In genomic region chr7:151057038-151057736, GRCh38 we compare ENCODE assay signal across 8 cellular contexts. TPM values are rescaled to one million over a fixed set of nuclear protein-coding genes. Genes with fewer than 3 reads are reported as not detected.
DNase-seq lines count a peak whose midpoint lies in the region; ATAC-seq and TF ChIP-seq lines count a peak whose summit lies in the region.

No MANE protein-coding gene starts in this region.

- H3K9me2 ChIP-seq in OCI-LY1 (ENCODE audit: low read depth, low read length), result no peaks in the 10 kb centered on the region

- intact Hi-C loops in activated CD4-positive, alpha-beta T cell treated with anti-CD3 and anti-CD28 coated beads for 36 hours (cut with DNase I, micrococcal nuclease), result loop anchor here (5.0 kb wide), 3 partner anchors 45 to 1930 kb away; partner anchors contain the start of genes ZNF425 (in 1 of the 2) and ZNF775 (in 1 of the 2)
- intact Hi-C loops in ovary (cut with DNase I), result no loop called here

- H3F3A ChIP-seq in OCI-LY1 (ENCODE audit: insufficient read depth, low read length), result 0 out of 2 replicates have a peak, but pooled peaks cover 7% of the 10 kb centered on the region

- no peaks in the 10 kb centered on the region for H4K20me1 ChIP-seq in OCI-LY1 (ENCODE audit: insufficient read depth, low read length)

- no peak overlapping the region for H2AFZ ChIP-seq in OCI-LY1 (ENCODE audit: low read length)

- no peaks in the 10 kb centered on the region for H3K27me3 Mint-ChIP-seq in activated CD4-positive, alpha-beta T cell treated with anti-CD3 and anti-CD28 coated beads for 36 hours

- peaks cover 2% of the 10 kb centered on the region for H3K36me3 Mint-ChIP-seq in activated CD4-positive, alpha-beta T cell treated with anti-CD3 and anti-CD28 coated beads for 36 hours (ENCODE audit: low read depth)

- peak overlapping the region; percentile 90 for H3K4me3 ChIP-seq in OCI-LY1 (ENCODE audit: low read depth, low read length, poor library complexity, severe bottlenecking)
- peak overlapping the region; percentile 96 for H3K4me3 ChIP-seq in epithelial cell of esophagus (ENCODE audit: low read length)
- peak overlapping the region; percentile 81 for H3K4me3 ChIP-seq in ovary

- no peaks in the 10 kb centered on the region; the same call in 1 of the 2 replicates for H3K27me3 ChIP-seq in OCI-LY1 (ENCODE audit: insufficient read depth, low read length)
- H3K27me3 ChIP-seq in ovary, result no peaks in the 10 kb centered on the region

- ATAC-seq in activated CD4-positive, alpha-beta T cell treated with anti-CD3 and anti-CD28 coated beads for 36 hours, result peak; percentile 3
- ATAC-seq in HG02763 (IDR thresholded peaks at IDR 0.05; ENCODE audit: unreplicated experiment), result peak; percentile 2

- CTCF ChIA-PET in activated CD4-positive, alpha-beta T cell treated with anti-CD3 and anti-CD28 coated beads for 36 hours (lab: Charles Lee), result no interaction called here

- peak overlapping the region; percentile 81 for H3K4me3 Mint-ChIP-seq in activated CD4-positive, alpha-beta T cell treated with anti-CD3 and anti-CD28 coated beads for 36 hours

- H3K9me3 ChIP-seq in OCI-LY1 (ENCODE audit: low read length), result no peaks in the 10 kb centered on the region
- no peaks in the 10 kb centered on the region for H3K9me3 ChIP-seq in ovary

- 3 to 4% (median 4%) methylated on average over 26 of the region's 26 CpGs for WGBS in ovary, 3 donors

- no peak for TF ChIP-seq CTCF in OCI-LY1 (IDR thresholded peaks at IDR 0.05; ENCODE audit: low read length)
- no peak for TF ChIP-seq CTCF in epithelial cell of esophagus (IDR thresholded peaks at IDR 0.05; ENCODE audit: insufficient read depth, low read depth, low read length, missing control alignments)
- TF ChIP-seq CTCF in ovary (IDR thresholded peaks at IDR 0.05), result no peak

- peaks cover 41% of the 10 kb centered on the region for H3K4me1 ChIP-seq in OCI-LY1 (ENCODE audit: insufficient read depth, low read length, severe bottlenecking)
- peaks cover 20% of the 10 kb centered on the region for H3K4me1 ChIP-seq in ovary (ENCODE audit: insufficient read depth)

- H3K27ac ChIP-seq in OCI-LY1 (ENCODE audit: low read depth, low read length, poor library complexity, severe bottlenecking) (no peak overlapping the region), ovary (no peak overlapping the region)

- peaks cover 33% of the 10 kb centered on the region for H3K4me1 Mint-ChIP-seq in activated CD4-positive, alpha-beta T cell treated with anti-CD3 and anti-CD28 coated beads for 36 hours

- H3K9me3 Mint-ChIP-seq in activated CD4-positive, alpha-beta T cell treated with anti-CD3 and anti-CD28 coated beads for 36 hours (ENCODE audit: low read depth), result no peaks in the 10 kb centered on the region

- peak overlapping the region; percentile 66 for H3K27ac Mint-ChIP-seq in activated CD4-positive, alpha-beta T cell treated with anti-CD3 and anti-CD28 coated beads for 36 hours

- no peaks in the 10 kb centered on the region; the same call in 1 of the 2 replicates for H3K79me2 ChIP-seq in OCI-LY1 (ENCODE audit: insufficient read depth, low read length)

- peak overlapping the region; percentile 74 for H3K4me2 ChIP-seq in OCI-LY1 (ENCODE audit: low read length)

- H3K9ac ChIP-seq in OCI-LY1 (ENCODE audit: low read length), result peak overlapping the region; percentile 63

- H3K36me3 ChIP-seq in OCI-LY1 (ENCODE audit: insufficient read depth, low read length), result peaks cover 3% of the 10 kb centered on the region; the same call in 1 of the 2 replicates
- H3K36me3 ChIP-seq in ovary, result no peaks in the 10 kb centered on the region

- DNase-seq in activated CD4-positive, alpha-beta T cell treated with anti-CD3 and anti-CD28 coated beads for 36 hours, result no peak
- DNase-seq in activated CD4-positive, alpha-beta T cell treated with anti-CD3 and anti-CD28 coated beads for 4 hours, result no peak
- peak; percentile 25 for DNase-seq in epithelial cell of esophagus (ENCODE audit: low read depth)
- DNase-seq in ovary, result no peak
- DNase-seq in inferior parietal cortex (ENCODE audit: extremely low spot score), result no peak
- no peak for DNase-seq in cerebellar cortex (ENCODE audit: low spot score)

- POLR2A ChIA-PET in activated CD4-positive, alpha-beta T cell treated with anti-CD3 and anti-CD28 coated beads for 36 hours (lab: Charles Lee), result no interaction called here

- TF ChIP-seq EP300 in ovary (IDR thresholded peaks at IDR 0.05), result no peak

- TF ChIP-seq POLR2A in ovary (IDR thresholded peaks at IDR 0.05), result no peak

RNA-seq across cellular contexts. Expression of gene CDK5, which starts 0.5 kb away (rescaled TPM):
- 10 to 100 TPM; 12.5 to 16.7 TPM for total RNA-seq in activated CD4-positive, alpha-beta T cell treated with anti-CD3 and anti-CD28 coated beads for 36 hours
- total RNA-seq in ovary, result 1 to 10 TPM; 2.7 to 5.9 (median 4.1) TPM
- polyA plus RNA-seq in ovary, result 1 to 10 TPM; 3.8 to 9.4 TPM

RNA-seq across cellular contexts. Expression of gene SLC4A2, which starts 2.2 kb away (rescaled TPM):
- 10 to 100 TPM; 58.7 to 85.0 TPM for total RNA-seq in activated CD4-positive, alpha-beta T cell treated with anti-CD3 and anti-CD28 coated beads for 36 hours
- 100 to 1,000 TPM in 4 of 7 donors, 10 to 100 TPM in 3; 55.6 to 127 (median 108) TPM for total RNA-seq in ovary
- 10 to 100 TPM; 10.5 to 53.2 TPM for polyA plus RNA-seq in ovary

RNA-seq across cellular contexts. Expression of gene ASIC3, which starts 8.9 kb away (rescaled TPM):
- total RNA-seq in activated CD4-positive, alpha-beta T cell treated with anti-CD3 and anti-CD28 coated beads for 36 hours, result 1 to 10 TPM; 5.5 to 6.7 TPM
- 1 to 10 TPM; 2.5 to 9.4 (median 4.5) TPM for total RNA-seq in ovary
- 1 to 10 TPM; 1.0 to 2.9 TPM for polyA plus RNA-seq in ovary

RNA-seq across cellular contexts. Expression of gene FASTK, which starts 23.4 kb away (rescaled TPM):
- 10 to 100 TPM; 56.6 to 56.7 TPM for total RNA-seq in activated CD4-positive, alpha-beta T cell treated with anti-CD3 and anti-CD28 coated beads for 36 hours
- 10 to 100 TPM; 58.0 to 93.3 (median 75.8) TPM for total RNA-seq in ovary
- polyA plus RNA-seq in ovary, result 10 to 100 TPM in 1 of 2 donors, 1 to 10 TPM in 1; 5.4 to 95.2 TPM

RNA-seq across cellular contexts. Expression of gene TMUB1, which starts 26.1 kb away (rescaled TPM):
- 10 to 100 TPM; 54.0 to 67.7 TPM for total RNA-seq in activated CD4-positive, alpha-beta T cell treated with anti-CD3 and anti-CD28 coated beads for 36 hours
- total RNA-seq in ovary, result 10 to 100 TPM; 19.0 to 40.3 (median 33.8) TPM
- 10 to 100 TPM in 1 of 2 donors, 1 to 10 TPM in 1; 1.9 to 28.8 TPM for polyA plus RNA-seq in ovary

Comparison
In these comparisons a context has a peak if more than half of its experiments do, and no peak if none do; other contexts are left out.
1. intact Hi-C loops: an anchor here in activated CD4-positive, alpha-beta T cell treated with anti-CD3 and anti-CD28 coated beads for 36 hours (5.0 kb wide); none called in ovary.